In the genomic region with DNA sequence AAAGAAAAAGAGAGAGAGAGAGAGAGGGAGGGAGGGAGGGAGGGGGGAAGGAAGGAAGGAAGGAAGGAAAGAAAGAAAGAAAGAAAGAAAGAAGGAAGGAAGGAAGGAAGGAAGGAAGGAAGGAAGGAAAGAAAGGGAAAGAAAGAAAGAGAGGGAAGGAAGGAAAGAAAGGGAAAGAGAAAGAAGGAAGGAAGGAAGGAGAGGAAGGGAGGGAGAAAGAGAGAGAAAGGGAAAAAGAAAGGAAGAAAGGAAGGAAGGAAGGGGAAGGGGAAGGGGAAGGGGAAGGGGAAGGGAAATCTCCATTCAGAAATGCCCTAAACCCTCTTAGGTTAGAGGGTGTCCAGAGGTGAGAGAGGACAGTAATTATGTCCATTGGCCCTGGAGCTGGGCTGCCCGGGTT, we compare ENCODE assay signal across 9 cellular contexts. TPM values are rescaled to one million over a fixed set of nuclear protein-coding genes. Genes with fewer than 3 reads are reported as not detected.
A peak's percentile ranks its signal among the peaks of the same experiment; 100 is the strongest.
DNase-seq lines count a peak whose midpoint lies in the region; ATAC-seq and TF ChIP-seq lines count a peak whose summit lies in the region.
"Not testable (repeated sequence)": the region's sequence is repeated elsewhere in the genome, so short reads cannot be mapped to it uniquely, and the experiment has no call there.
"Had no signal": no experiment of that assay in that cellular context is flagged by ENCODE, and none has a peak within 500 bp of the region (broad histone marks: within the 10 kb centered on the region; RNA-seq: fewer than 3 reads in every experiment).

No MANE protein-coding gene starts in this region.

- ATAC-seq in thoracic aorta (ENCODE audit: insufficient number of reproducible peaks, low FRiP score, low read depth): not testable (repeated sequence)

- H3K27ac ChIP-seq in coronary artery (peak overlapping the region; percentile 52 to 92), muscle layer of duodenum (ENCODE audit: low read length) (peak overlapping the region; percentile 16), thoracic aorta (peak overlapping the region; percentile 90 to 96), uterus (peak overlapping the region; percentile 2 to 45)

- H3K4me1 Mint-ChIP-seq in T-helper 1 cell treated with Interleukin-12 subunit alpha and Interleukin-12 subunit beta and Interleukin-4 antibody, amounts not matched to agents 30 μg/mL and 1 μg/mL, for 36 hours (ENCODE audit: low read depth): not testable (repeated sequence)

- intact Hi-C loops in uterus (cut with DNase I; ENCODE audit: low total_unique reads): not testable (repeated sequence)

- not testable (repeated sequence) for H3K36me3 ChIP-seq in muscle layer of duodenum (ENCODE audit: control insufficient read depth in 1 of 2, insufficient read depth in 2 of 2, low read length in 2 of 2); uterus
- peaks cover 14% of the 10 kb centered on the region for H3K36me3 ChIP-seq in thoracic aorta

- not testable (repeated sequence) for H3K4me3 ChIP-seq in coronary artery; muscle layer of duodenum (ENCODE audit: low read depth in 1 of 2, low read length in 2 of 2); thoracic aorta; uterus

- not testable (repeated sequence) for TF ChIP-seq CTCF in coronary artery (IDR thresholded peaks at IDR 0.05); thoracic aorta (IDR thresholded peaks at IDR 0.05); uterus (IDR thresholded peaks at IDR 0.05)

- H3K9me3 Mint-ChIP-seq in T-helper 1 cell treated with Interleukin-12 subunit alpha and Interleukin-12 subunit beta and Interleukin-4 antibody, amounts not matched to agents 30 μg/mL and 1 μg/mL, for 36 hours: not testable (repeated sequence)

- H3K27ac Mint-ChIP-seq in T-helper 1 cell treated with Interleukin-12 subunit alpha and Interleukin-12 subunit beta and Interleukin-4 antibody, amounts not matched to agents 30 μg/mL and 1 μg/mL, for 36 hours: peak overlapping the region; percentile 8

- H3K36me3 Mint-ChIP-seq in T-helper 1 cell treated with Interleukin-12 subunit alpha and Interleukin-12 subunit beta and Interleukin-4 antibody, amounts not matched to agents 30 μg/mL and 1 μg/mL, for 36 hours (ENCODE audit: low read depth): not testable (repeated sequence)

- not testable (repeated sequence) for H3K4me3 Mint-ChIP-seq in T-helper 1 cell treated with Interleukin-12 subunit alpha and Interleukin-12 subunit beta and Interleukin-4 antibody, amounts not matched to agents 30 μg/mL and 1 μg/mL, for 36 hours

- not testable (repeated sequence) for H3K9me3 ChIP-seq in muscle layer of duodenum (ENCODE audit: control insufficient read depth in 1 of 2, low read length in 2 of 2); thoracic aorta; uterus

- DNase-seq in coronary artery (ENCODE audit: low spot score); thoracic aorta (ENCODE audit: low spot score); uterus: not testable (repeated sequence)

- not testable (repeated sequence) for H3K27me3 ChIP-seq in muscle layer of duodenum (ENCODE audit: low read depth, low read length); thoracic aorta (replicated peaks; ENCODE audit: insufficient read depth); uterus

- H3K4me1 ChIP-seq in muscle layer of duodenum (ENCODE audit: control insufficient read depth in 1 of 2, insufficient read depth in 2 of 2, low read length in 2 of 2) (peaks cover 6 to 22% of the 10 kb centered on the region in 2 donors), thoracic aorta (ENCODE audit: control insufficient read depth in 1 of 2, low read depth in 2 of 2) (peaks cover 38 to 93% of the 10 kb centered on the region in 2 donors)
- not testable (repeated sequence) for H3K4me1 ChIP-seq in uterus

- H3K27me3 Mint-ChIP-seq in T-helper 1 cell treated with Interleukin-12 subunit alpha and Interleukin-12 subunit beta and Interleukin-4 antibody, amounts not matched to agents 30 μg/mL and 1 μg/mL, for 36 hours (ENCODE audit: low read depth): peaks cover 26% of the 10 kb centered on the region

- not testable (repeated sequence) for TF ChIP-seq POLR2A in uterus (IDR thresholded peaks at IDR 0.05)

RNA-seq across cellular contexts. Expression of a gene that starts 13.3 kb away (rescaled TPM):
- total RNA-seq in thoracic aorta: 100 to 1,000 TPM; 281 to 393 TPM
- total RNA-seq in uterus: 100 to 1,000 TPM in 2 of 4 donors, 10 to 100 TPM in 2; 21.2 to 240 (median 107) TPM
- total RNA-seq: A172; Calu3; CD4-positive, alpha-beta memory T cell; Daoy had no signal

Comparison
In these comparisons a context has a peak if more than half of its experiments do, and no peak if none do; other contexts are left out.
1. H3K27ac ChIP-seq: peak in every context shown above with its lines; median percentile 93 in thoracic aorta; 72 in coronary artery; 24 in uterus; 16 in muscle layer of duodenum.